Comparison of ENCODE assay signal across 7 cellular contexts in the genomic region with DNA sequence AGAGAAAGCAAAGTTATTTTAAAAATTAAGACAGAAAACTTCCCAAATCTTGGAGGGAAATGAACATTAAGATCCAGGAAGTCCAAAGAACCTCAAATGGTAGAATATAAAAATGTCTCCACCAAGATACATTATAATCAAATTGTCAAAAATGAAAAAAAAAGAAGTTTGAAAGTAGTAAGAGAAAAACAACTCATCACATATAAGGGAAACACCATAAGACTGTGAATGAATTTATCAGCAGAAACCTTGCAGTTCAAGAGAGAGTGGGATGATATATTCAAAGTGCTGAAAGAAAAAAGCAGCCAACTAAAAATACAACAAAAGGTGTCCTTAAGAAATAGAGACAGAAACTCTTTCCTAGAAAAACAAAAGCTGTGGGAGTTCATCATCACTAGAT.
"Had no signal": no experiment of that assay in that cellular context is flagged by ENCODE, and none has a peak within 500 bp of the region (broad histone marks: within the 10 kb centered on the region; RNA-seq: fewer than 3 reads in every experiment).

No MANE protein-coding gene starts in this region.

- FAIRE-seq: G401.6, GM12878, GM12891, GM18507, GM19239 had no signal

- ATAC-seq: GM12878 had no signal

- H3K4me3 ChIP-seq: GM12878 had no signal

- DNase-seq: GDM1, GF-D8 had no signal
